10 cellular contexts compared by ENCODE assay signal in the genomic region with DNA sequence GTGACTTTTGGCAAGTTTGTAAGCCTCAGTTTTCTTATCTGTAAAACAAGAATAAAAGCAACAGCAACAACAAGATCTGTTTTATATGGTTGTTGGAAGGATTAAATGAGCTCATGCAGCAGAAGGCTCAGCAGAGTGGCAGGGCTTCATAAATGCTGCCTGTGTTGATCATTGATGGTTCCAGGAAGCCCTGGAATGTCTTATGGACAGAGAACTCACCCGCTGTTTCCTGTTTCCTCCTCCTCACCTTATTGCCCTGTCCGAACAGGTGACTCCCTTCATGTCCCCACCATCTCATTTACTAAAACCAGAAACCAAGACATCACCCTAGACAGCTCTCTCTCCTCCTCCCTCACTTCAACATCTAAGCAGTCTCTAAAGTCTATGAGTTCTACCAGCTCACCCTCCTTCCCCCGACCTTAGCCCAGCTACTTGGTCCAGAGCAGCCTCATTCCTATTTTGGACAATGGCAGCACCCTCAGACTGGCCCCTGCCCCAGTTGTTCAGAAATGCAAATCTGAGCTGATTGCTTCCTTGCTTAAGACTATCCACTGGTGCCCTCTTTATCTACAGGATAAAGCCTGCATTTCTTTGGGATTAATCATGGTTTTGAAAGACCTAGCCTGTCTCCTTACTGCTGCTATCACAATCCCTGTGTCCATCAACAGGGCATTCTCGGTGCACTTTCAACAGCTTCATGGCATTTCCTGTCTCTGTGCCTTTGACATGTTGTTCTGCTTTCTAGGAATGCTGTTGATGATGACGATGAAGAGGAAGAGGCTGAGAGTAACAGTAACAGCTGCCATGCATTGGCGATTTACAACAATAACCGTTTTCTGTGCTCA. TPM values are rescaled to one million over a fixed set of nuclear protein-coding genes. Genes with fewer than 3 reads are reported as not detected.
DNase-seq lines count a peak whose midpoint lies in the region; ATAC-seq and TF ChIP-seq lines count a peak whose summit lies in the region.
"Had no signal": no experiment of that assay in that cellular context is flagged by ENCODE, and none has a peak within 500 bp of the region (broad histone marks: within the 10 kb centered on the region; RNA-seq: fewer than 3 reads in every experiment).

No MANE protein-coding gene starts in this region.

- H3K36me3 ChIP-seq in GM23338 (ENCODE audit: insufficient read depth) (no peaks in the 10 kb centered on the region), RWPE2 (ENCODE audit: low read depth) (no peaks in the 10 kb centered on the region)

- H3K27me3 Mint-ChIP-seq in GM23338 (ENCODE audit: insufficient read depth, low read depth, poor library complexity): no peaks in the 10 kb centered on the region

- TF ChIP-seq CTCF in GM23338 (conservative IDR thresholded peaks at IDR 0.05; ENCODE audit: low read depth in 2 of 2) (no peak), RWPE2 (IDR thresholded peaks at IDR 0.05; ENCODE audit: poor library complexity, severe bottlenecking) (no peak), fibroblast of mammary gland (conservative IDR thresholded peaks at IDR 0.05; ENCODE audit: control insufficient read depth, insufficient read depth, low read depth, low read length) (no peak)

- H3K27ac Mint-ChIP-seq in GM23338: no peak overlapping the region

- H3K4me2 ChIP-seq in GM23338: peak overlapping the region; percentile 52; the same call in 1 of the 2 replicates

- H3K27me3 ChIP-seq in GM23338 (ENCODE audit: insufficient read depth) (no peaks in the 10 kb centered on the region), RWPE2 (ENCODE audit: insufficient read depth, poor library complexity, severe bottlenecking) (no peaks in the 10 kb centered on the region)

- H3K9me3 Mint-ChIP-seq in GM23338: no peaks in the 10 kb centered on the region

- H4K20me1 ChIP-seq in GM23338 (replicated peaks; ENCODE audit: insufficient read depth): no peaks in the 10 kb centered on the region

- no peaks in the 10 kb centered on the region for H3K36me3 Mint-ChIP-seq in GM23338 (ENCODE audit: low read depth)

- H3K27ac ChIP-seq in GM23338 (ENCODE audit: low read depth): no peak overlapping the region
- H3K27ac ChIP-seq in RWPE2 (ENCODE audit: poor library complexity, severe bottlenecking): peak overlapping the region; percentile 31

- H3K4me3 Mint-ChIP-seq in GM23338: no peak overlapping the region

- DNase-seq in GM23338 (ENCODE audit: low spot score): peak; percentile 2
- DNase-seq in RWPE2 (ENCODE audit: low spot score): no peak
- peak; percentile 40 for DNase-seq in fibroblast of mammary gland (ENCODE audit: low read depth)
- DNase-seq in pulmonary artery endothelial cell (ENCODE audit: low read depth, low spot score): peak; percentile 97
- DNase-seq in activated CD8-positive, alpha-beta memory T cell treated with anti-CD3 and anti-CD28 coated beads for 24 hours: no peak
- no peak for DNase-seq in NCI-H1105 treated with DMSO at 0.1 percent for 48 hours (lab: John Stamatoyannopoulos, UW)
- DNase-seq: caudate nucleus; DMS79; stimulated activated CD4-positive, alpha-beta T cell treated with anti-CD3 and anti-CD28 coated beads, Interleukin-12 subunit alpha, Interleukin-12 subunit beta, amount 100 ng/mL, for 4 hours had no signal

- H3K79me2 ChIP-seq in GM23338 (replicated peaks; ENCODE audit: insufficient read depth): no peaks in the 10 kb centered on the region

- ATAC-seq in GM23338 (no peak; the same call in 2 of the 3 replicates), RWPE2 (ENCODE audit: low read depth) (peak; percentile 87), GM18858 (IDR thresholded peaks at IDR 0.05; ENCODE audit: unreplicated experiment) (no peak)

- H3K4me3 ChIP-seq in GM23338 (no peak overlapping the region), RWPE2 (ENCODE audit: severe bottlenecking) (no peak overlapping the region), fibroblast of mammary gland (ENCODE audit: control insufficient read depth, low read depth, low read length) (no peak overlapping the region)

- H3K9me3 ChIP-seq in RWPE2 (ENCODE audit: severe bottlenecking): no peaks in the 10 kb centered on the region

- H3K4me1 Mint-ChIP-seq in GM23338: peaks cover 7% of the 10 kb centered on the region

- H3K4me1 ChIP-seq in GM23338 (ENCODE audit: insufficient read depth) (no peaks in the 10 kb centered on the region), RWPE2 (ENCODE audit: insufficient read depth, poor library complexity, severe bottlenecking) (peaks cover 10% of the 10 kb centered on the region)

- no peaks in the 10 kb centered on the region for H3F3A ChIP-seq in GM23338 (replicated peaks; ENCODE audit: low read depth)

- peaks cover 9% of the 10 kb centered on the region; the same call in 1 of the 2 replicates for H3K9me2 ChIP-seq in GM23338 (ENCODE audit: insufficient read depth)

- peak overlapping the region; percentile 43; the same call in 1 of the 2 replicates for H2AFZ ChIP-seq in GM23338

TF ChIP-seq in GM23338, 12 proteins besides CTCF, POLR2A, EP300 and RAD21 (continues in another document):
- no peak for TF ChIP-seq ZNF331 (CRISPR knock-in tag; IDR thresholded peaks at IDR 0.05; ENCODE audit: low read depth)
- no peak for TF ChIP-seq EZH2 (IDR thresholded peaks at IDR 0.05; ENCODE audit: low read depth, unreplicated experiment)
- TF ChIP-seq NANOG (IDR thresholded peaks at IDR 0.05; ENCODE audit: borderline replicate concordance): no peak
- TF ChIP-seq, protein P1, sequence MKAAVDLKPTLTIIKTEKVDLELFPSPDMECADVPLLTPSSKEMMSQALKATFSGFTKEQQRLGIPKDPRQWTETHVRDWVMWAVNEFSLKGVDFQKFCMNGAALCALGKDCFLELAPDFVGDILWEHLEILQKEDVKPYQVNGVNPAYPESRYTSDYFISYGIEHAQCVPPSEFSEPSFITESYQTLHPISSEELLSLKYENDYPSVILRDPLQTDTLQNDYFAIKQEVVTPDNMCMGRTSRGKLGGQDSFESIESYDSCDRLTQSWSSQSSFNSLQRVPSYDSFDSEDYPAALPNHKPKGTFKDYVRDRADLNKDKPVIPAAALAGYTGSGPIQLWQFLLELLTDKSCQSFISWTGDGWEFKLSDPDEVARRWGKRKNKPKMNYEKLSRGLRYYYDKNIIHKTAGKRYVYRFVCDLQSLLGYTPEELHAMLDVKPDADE (IDR thresholded peaks at IDR 0.05): no peak
- TF ChIP-seq, protein P2, sequence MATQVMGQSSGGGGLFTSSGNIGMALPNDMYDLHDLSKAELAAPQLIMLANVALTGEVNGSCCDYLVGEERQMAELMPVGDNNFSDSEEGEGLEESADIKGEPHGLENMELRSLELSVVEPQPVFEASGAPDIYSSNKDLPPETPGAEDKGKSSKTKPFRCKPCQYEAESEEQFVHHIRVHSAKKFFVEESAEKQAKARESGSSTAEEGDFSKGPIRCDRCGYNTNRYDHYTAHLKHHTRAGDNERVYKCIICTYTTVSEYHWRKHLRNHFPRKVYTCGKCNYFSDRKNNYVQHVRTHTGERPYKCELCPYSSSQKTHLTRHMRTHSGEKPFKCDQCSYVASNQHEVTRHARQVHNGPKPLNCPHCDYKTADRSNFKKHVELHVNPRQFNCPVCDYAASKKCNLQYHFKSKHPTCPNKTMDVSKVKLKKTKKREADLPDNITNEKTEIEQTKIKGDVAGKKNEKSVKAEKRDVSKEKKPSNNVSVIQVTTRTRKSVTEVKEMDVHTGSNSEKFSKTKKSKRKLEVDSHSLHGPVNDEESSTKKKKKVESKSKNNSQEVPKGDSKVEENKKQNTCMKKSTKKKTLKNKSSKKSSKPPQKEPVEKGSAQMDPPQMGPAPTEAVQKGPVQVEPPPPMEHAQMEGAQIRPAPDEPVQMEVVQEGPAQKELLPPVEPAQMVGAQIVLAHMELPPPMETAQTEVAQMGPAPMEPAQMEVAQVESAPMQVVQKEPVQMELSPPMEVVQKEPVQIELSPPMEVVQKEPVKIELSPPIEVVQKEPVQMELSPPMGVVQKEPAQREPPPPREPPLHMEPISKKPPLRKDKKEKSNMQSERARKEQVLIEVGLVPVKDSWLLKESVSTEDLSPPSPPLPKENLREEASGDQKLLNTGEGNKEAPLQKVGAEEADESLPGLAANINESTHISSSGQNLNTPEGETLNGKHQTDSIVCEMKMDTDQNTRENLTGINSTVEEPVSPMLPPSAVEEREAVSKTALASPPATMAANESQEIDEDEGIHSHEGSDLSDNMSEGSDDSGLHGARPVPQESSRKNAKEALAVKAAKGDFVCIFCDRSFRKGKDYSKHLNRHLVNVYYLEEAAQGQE (IDR thresholded peaks at IDR 0.05; ENCODE audit: unreplicated experiment): no peak

RNA-seq across cellular contexts. Expression of a gene that starts 21.4 kb away (rescaled TPM):
- total RNA-seq in GM23338 (2014; rRNA removed; shearing (Covaris generic)): 0.17 and 1.0 TPM in 2 replicates
- polyA plus RNA-seq in GM23338 (2016; fragmentation: Nextera tagmentation; extraction: Ambion mirVana): 0.63 and 1.5 TPM in 2 replicates
- not detected in 2 replicates for total RNA-seq in pulmonary artery endothelial cell

Comparison
In these comparisons a context has a peak if more than half of its experiments do, and no peak if none do; other contexts are left out.
1. DNase-seq: peak in GM23338 (single experiment), fibroblast of mammary gland (single experiment) and pulmonary artery endothelial cell (single experiment); none in RWPE2 (single experiment), activated CD8-positive, alpha-beta memory T cell treated with anti-CD3 and anti-CD28 coated beads for 24 hours (single experiment) and NCI-H1105 treated with DMSO at 0.1 percent for 48 hours (single experiment).